In the genomic region with DNA sequence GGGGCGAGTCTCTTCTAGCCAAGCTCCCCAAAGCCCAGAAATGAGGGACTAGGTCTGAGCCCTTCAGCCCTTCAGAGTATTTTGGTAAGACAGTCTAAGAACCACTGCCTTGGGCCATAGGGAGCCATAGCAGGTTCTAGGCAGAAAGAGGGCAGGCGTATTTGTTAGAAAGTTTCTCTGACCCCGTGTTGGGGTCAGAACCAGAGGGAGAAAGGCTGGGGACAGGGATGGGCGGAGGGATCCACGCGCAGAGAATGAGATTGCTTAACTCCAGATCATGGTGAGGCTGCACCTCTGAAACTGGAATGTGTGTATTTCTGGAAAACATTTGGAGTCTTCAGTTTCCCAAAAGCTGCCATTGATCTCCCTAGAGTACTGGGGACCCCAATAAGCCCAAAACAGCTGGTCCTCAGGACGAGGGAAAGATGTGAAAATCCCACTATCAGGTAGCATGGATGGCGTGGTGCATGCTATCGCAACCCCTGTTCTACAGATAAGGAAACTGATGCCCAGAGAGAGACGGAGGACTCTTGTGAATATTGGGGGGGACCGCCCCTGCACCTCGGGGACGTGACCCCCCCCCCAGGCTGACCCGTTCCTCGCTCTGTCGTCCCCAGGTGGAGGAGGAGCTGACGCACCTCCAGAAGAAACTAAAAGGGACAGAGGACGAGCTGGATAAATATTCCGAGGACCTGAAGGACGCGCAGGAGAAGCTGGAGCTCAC, we compare ENCODE assay signal across 1 cellular context.
TF ChIP-seq lines count a peak whose summit lies in the region.

No MANE protein-coding gene starts in this region.

TF ChIP-seq in H1, 55 proteins besides CTCF, POLR2A, EP300 and RAD21:
- no peak for TF ChIP-seq CHD2 (IDR thresholded peaks at IDR 0.05; ENCODE audit: low read length)
- TF ChIP-seq RBBP5 (IDR thresholded peaks at IDR 0.05; ENCODE audit: borderline replicate concordance, low read depth, low read length): no peak; the same call in 1 of the 2 replicates
- no peak for TF ChIP-seq NRF1 (IDR thresholded peaks at IDR 0.05; ENCODE audit: low read depth, low read length)
- no peak for TF ChIP-seq TEAD4 (IDR thresholded peaks at IDR 0.05; ENCODE audit: low read depth, low read length)
- TF ChIP-seq YY1 (IDR thresholded peaks at IDR 0.05; ENCODE audit: low read depth, low read length): no peak
- no peak for TF ChIP-seq BRCA1 (IDR thresholded peaks at IDR 0.05; ENCODE audit: low read depth, low read length)
- no peak for TF ChIP-seq TAF1 (IDR thresholded peaks at IDR 0.05; ENCODE audit: low read depth, low read length)
- TF ChIP-seq KDM5A (IDR thresholded peaks at IDR 0.05; ENCODE audit: low read length): no peak
- TF ChIP-seq JUN (IDR thresholded peaks at IDR 0.05; ENCODE audit: low read depth, low read length): no peak
- TF ChIP-seq KDM4A (IDR thresholded peaks at IDR 0.05; ENCODE audit: low read depth, low read length, severe bottlenecking): no peak
- TF ChIP-seq SIX5 (IDR thresholded peaks at IDR 0.05; ENCODE audit: low read depth, low read length): no peak
- TF ChIP-seq EZH2 (IDR thresholded peaks at IDR 0.05; ENCODE audit: low read depth, low read length, severe bottlenecking): no peak
- no peak for TF ChIP-seq JUND (IDR thresholded peaks at IDR 0.05; ENCODE audit: low read length)
- TF ChIP-seq KDM1A (IDR thresholded peaks at IDR 0.05; ENCODE audit: borderline replicate concordance, low read length): peak; percentile 93
- TF ChIP-seq POU5F1 (IDR thresholded peaks at IDR 0.05; ENCODE audit: low read depth, low read length): no peak
- TF ChIP-seq GTF2F1 (IDR thresholded peaks at IDR 0.05; ENCODE audit: borderline replicate concordance, low read depth, low read length): no peak
- TF ChIP-seq TAF7 (optimal IDR thresholded peaks at IDR 0.05; ENCODE audit: borderline replicate concordance, low read depth, low read length): peak; percentile 94
- TF ChIP-seq TCF12 (IDR thresholded peaks at IDR 0.05; ENCODE audit: low read depth, low read length): no peak
- no peak for TF ChIP-seq SRF (IDR thresholded peaks at IDR 0.05; ENCODE audit: low read depth, low read length)
- TF ChIP-seq MAFK (IDR thresholded peaks at IDR 0.05; ENCODE audit: low read depth, low read length): no peak
- no peak for TF ChIP-seq POLR2AphosphoS5 (IDR thresholded peaks at IDR 0.05; ENCODE audit: low read depth, low read length)
- TF ChIP-seq, protein P1, sequence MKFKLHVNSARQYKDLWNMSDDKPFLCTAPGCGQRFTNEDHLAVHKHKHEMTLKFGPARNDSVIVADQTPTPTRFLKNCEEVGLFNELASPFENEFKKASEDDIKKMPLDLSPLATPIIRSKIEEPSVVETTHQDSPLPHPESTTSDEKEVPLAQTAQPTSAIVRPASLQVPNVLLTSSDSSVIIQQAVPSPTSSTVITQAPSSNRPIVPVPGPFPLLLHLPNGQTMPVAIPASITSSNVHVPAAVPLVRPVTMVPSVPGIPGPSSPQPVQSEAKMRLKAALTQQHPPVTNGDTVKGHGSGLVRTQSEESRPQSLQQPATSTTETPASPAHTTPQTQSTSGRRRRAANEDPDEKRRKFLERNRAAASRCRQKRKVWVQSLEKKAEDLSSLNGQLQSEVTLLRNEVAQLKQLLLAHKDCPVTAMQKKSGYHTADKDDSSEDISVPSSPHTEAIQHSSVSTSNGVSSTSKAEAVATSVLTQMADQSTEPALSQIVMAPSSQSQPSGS (IDR thresholded peaks at IDR 0.05; ENCODE audit: low read length): no peak
- no peak for TF ChIP-seq SUZ12 (IDR thresholded peaks at IDR 0.05; ENCODE audit: low read length)
- TF ChIP-seq RXRA (IDR thresholded peaks at IDR 0.05; ENCODE audit: insufficient read depth, low read depth, low read length): no peak
- TF ChIP-seq SP4 (IDR thresholded peaks at IDR 0.05; ENCODE audit: low read length): no peak
- no peak for TF ChIP-seq RFX5 (IDR thresholded peaks at IDR 0.05; ENCODE audit: borderline replicate concordance, low read depth, low read length)
- 0 out of 4 replicates have a peak, but pooled peaks have one; percentile 21 to 44 for TF ChIP-seq HDAC2 (IDR thresholded peaks at IDR 0.05; ENCODE audit: borderline replicate concordance in 1 of 2, low read depth in 2 of 2, low read length in 2 of 2)
- no peak for TF ChIP-seq GABPA (IDR thresholded peaks at IDR 0.05; ENCODE audit: borderline replicate concordance, insufficient read depth, low read length)
- no peak for TF ChIP-seq ASH2L (IDR thresholded peaks at IDR 0.05; ENCODE audit: low read length)
- TF ChIP-seq CBX5 (IDR thresholded peaks at IDR 0.05; ENCODE audit: low read depth, low read length): no peak
- TF ChIP-seq CREB1 (IDR thresholded peaks at IDR 0.05): no peak
- TF ChIP-seq BCL11A (IDR thresholded peaks at IDR 0.05; ENCODE audit: low read depth in 2 of 2, low read length in 2 of 2): no peak
- no peak for TF ChIP-seq MAX (IDR thresholded peaks at IDR 0.05)
- TF ChIP-seq HDAC6 (IDR thresholded peaks at IDR 0.05; ENCODE audit: low read depth, low read length): no peak
- TF ChIP-seq FOSL1 (IDR thresholded peaks at IDR 0.05; ENCODE audit: insufficient read depth, low read depth, low read length): no peak
- 0 out of 2 replicates have a peak, but pooled peaks have one; percentile 35 for TF ChIP-seq CEBPB (IDR thresholded peaks at IDR 0.05; ENCODE audit: low read depth, low read length)
TF ChIP-seq in H1: peak in this region for 4.
